ENCODE assay signal across 13 cellular contexts in the genomic region with DNA sequence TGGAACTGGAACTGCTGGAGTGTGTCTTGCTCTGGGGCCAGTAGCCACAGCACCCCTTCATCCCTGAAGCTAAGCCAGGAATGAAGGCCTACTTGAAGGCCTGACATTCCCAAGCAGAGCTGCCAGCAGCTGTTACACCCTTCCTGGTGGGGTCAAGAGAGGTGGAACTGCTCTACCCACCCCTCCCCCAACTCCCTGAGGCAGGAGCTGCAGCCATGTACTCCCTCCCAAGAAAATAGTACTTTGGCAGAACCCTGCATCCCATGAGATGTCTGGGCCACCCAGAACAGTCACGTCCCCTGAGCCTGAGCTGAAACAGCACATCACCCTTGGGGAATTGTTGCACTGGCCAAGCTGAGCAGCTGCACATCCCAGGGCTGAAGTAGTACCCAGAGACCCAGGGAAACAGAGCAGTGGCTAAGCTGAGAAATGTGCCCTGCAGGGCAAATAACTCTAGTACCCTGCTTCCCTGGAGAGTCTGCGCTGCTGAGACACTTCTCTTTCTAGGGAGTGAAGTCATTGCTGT.
A peak's percentile ranks its signal among the peaks of the same experiment; 100 is the strongest.
DNase-seq lines count a peak whose midpoint lies in the region; ATAC-seq and TF ChIP-seq lines count a peak whose summit lies in the region.
"Had no signal": no experiment of that assay in that cellular context is flagged by ENCODE, and none has a peak within 500 bp of the region (broad histone marks: within the 10 kb centered on the region; RNA-seq: fewer than 3 reads in every experiment).

No MANE protein-coding gene starts in this region.

- H3K4me3 ChIP-seq in fibroblast of the aortic adventitia (ENCODE audit: low read depth, low read length) (no peak overlapping the region), OCI-LY7 (ENCODE audit: low read depth, low read length, poor library complexity, severe bottlenecking) (no peak overlapping the region)
- H3K4me3 ChIP-seq: PC-9 had no signal

- H3K27ac Mint-ChIP-seq in stimulated activated naive CD8-positive, alpha-beta T cell treated with anti-CD3 and anti-CD28 coated beads, Interleukin-15, amount 100 ng/mL, for 72 hours = no peak overlapping the region

- H3K79me2 ChIP-seq in OCI-LY7 (ENCODE audit: insufficient read depth, low read depth, low read length) = no peaks in the 10 kb centered on the region; the same call in 1 of the 2 replicates

- H3K4me1 ChIP-seq in OCI-LY7 (ENCODE audit: insufficient read depth, low read length, poor library complexity, severe bottlenecking) = no peaks in the 10 kb centered on the region

- no peak overlapping the region for H2AFZ ChIP-seq in OCI-LY7 (ENCODE audit: low read length)
- H2AFZ ChIP-seq: PC-9 had no signal

- no peak overlapping the region for H3K4me3 Mint-ChIP-seq in stimulated activated naive CD8-positive, alpha-beta T cell treated with anti-CD3 and anti-CD28 coated beads, Interleukin-15, amount 100 ng/mL, for 72 hours

- peaks cover 68% of the 10 kb centered on the region for H3K36me3 ChIP-seq in OCI-LY7 (ENCODE audit: insufficient read depth, low read length)

- POLR2A ChIA-PET in HEK293T (lab: Yijun Ruan, JAX) = no interaction called here
- POLR2A ChIA-PET in OCI-LY7 (lab: Charles Lee) = no interaction called here

- H3K9me2 ChIP-seq in OCI-LY7 (ENCODE audit: insufficient read depth, low read length) = no peaks in the 10 kb centered on the region

- H3K27ac ChIP-seq in OCI-LY7 (ENCODE audit: low read depth, low read length, poor library complexity, severe bottlenecking) = no peak overlapping the region
- H3K27ac ChIP-seq: brain microvascular endothelial cell, PC-9 had no signal

- no peaks in the 10 kb centered on the region for H3K9me3 ChIP-seq in OCI-LY7 (ENCODE audit: low read length)

- TF ChIP-seq CTCF in fibroblast of the aortic adventitia (IDR thresholded peaks at IDR 0.05; ENCODE audit: insufficient read depth, low read length) = no peak
- no peak for TF ChIP-seq CTCF in OCI-LY7 (conservative IDR thresholded peaks at IDR 0.05; ENCODE audit: low read length)

- H3K9me3 Mint-ChIP-seq in stimulated activated naive CD8-positive, alpha-beta T cell treated with anti-CD3 and anti-CD28 coated beads, Interleukin-15, amount 100 ng/mL, for 72 hours = no peaks in the 10 kb centered on the region

- no TSS peak for BruUV-seq in OCI-LY7 (replicated peaks; lab: Mats Ljungman, UMichigan)

- H3K4me2 ChIP-seq in OCI-LY7 (ENCODE audit: low read length) = no peak overlapping the region
- H3K4me2 ChIP-seq: PC-9 had no signal

- no peaks in the 10 kb centered on the region for H4K20me1 ChIP-seq in OCI-LY7 (ENCODE audit: insufficient read depth, low read length)

- intact Hi-C loops in OCI-LY7 (cut with micrococcal nuclease; ENCODE audit: unreplicated experiment) = no loop called here

- peaks cover 20% of the 10 kb centered on the region for H3K4me1 Mint-ChIP-seq in stimulated activated naive CD8-positive, alpha-beta T cell treated with anti-CD3 and anti-CD28 coated beads, Interleukin-15, amount 100 ng/mL, for 72 hours

- CTCF ChIA-PET in HEK293T (lab: Yijun Ruan, JAX) = no interaction called here
- CTCF ChIA-PET in OCI-LY7 (lab: Charles Lee; ENCODE audit: unreplicated experiment) = no interaction called here

- no peaks in the 10 kb centered on the region for H3K27me3 Mint-ChIP-seq in stimulated activated naive CD8-positive, alpha-beta T cell treated with anti-CD3 and anti-CD28 coated beads, Interleukin-15, amount 100 ng/mL, for 72 hours

- no peak for DNase-seq in stimulated activated naive CD8-positive, alpha-beta T cell treated with anti-CD3 and anti-CD28 coated beads, Interleukin-15, Interleukin-2, amounts not matched to agents 100 U/mL and 50 U/mL, for 24 hours
- no peak for DNase-seq in stimulated activated naive CD8-positive, alpha-beta T cell treated with anti-CD3 and anti-CD28 coated beads, Interleukin-15, amount 100 ng/mL, for 72 hours
- peak; percentile 49 for DNase-seq in fibroblast of the aortic adventitia (ENCODE audit: low read depth)
- peak; percentile 88 for DNase-seq in myocyte (ENCODE audit: low read depth)
- DNase-seq in HEK293T (ENCODE audit: extremely low spot score) = no peak
- DNase-seq in OCI-LY7 (ENCODE audit: low spot score) = no peak
- DNase-seq in cortex of kidney (lab: John Stamatoyannopoulos, UW) = no peak
- no peak for DNase-seq in activated CD4-positive, alpha-beta T cell treated with anti-CD3 and anti-CD28 coated beads for 4 hours
- DNase-seq: activated naive CD4-positive, alpha-beta T cell; brain microvascular endothelial cell; NCI-H187 treated with DMSO at 0.1 percent for 48 hours; NCI-H524 treated with DMSO at 0.1 percent for 48 hours had no signal

- ATAC-seq in stimulated activated naive CD8-positive, alpha-beta T cell treated with anti-CD3 and anti-CD28 coated beads, Interleukin-15, Interleukin-2, amounts not matched to agents 100 U/mL and 50 U/mL, for 24 hours = peak; percentile 23
- ATAC-seq in stimulated activated naive CD8-positive, alpha-beta T cell treated with anti-CD3 and anti-CD28 coated beads, Interleukin-15, amount 100 ng/mL, for 72 hours = no peak

TF ChIP-seq in HEK293T, 16 proteins besides CTCF, POLR2A, EP300 and RAD21:
- no peak for TF ChIP-seq CTBP1 (IDR thresholded peaks at IDR 0.05; ENCODE audit: borderline replicate concordance)
- no peak for TF ChIP-seq BHLHE40 (IDR thresholded peaks at IDR 0.05; ENCODE audit: borderline replicate concordance)
- TF ChIP-seq FOXK2 (IDR thresholded peaks at IDR 0.05) = no peak
- TF ChIP-seq ARNT (IDR thresholded peaks at IDR 0.05) = no peak

Comparison
In these comparisons a context has a peak if more than half of its experiments do, and no peak if none do; other contexts are left out.
1. DNase-seq: peak in fibroblast of the aortic adventitia (single experiment) and myocyte (single experiment); none in stimulated activated naive CD8-positive, alpha-beta T cell treated with anti-CD3 and anti-CD28 coated beads, Interleukin-15, Interleukin-2, amounts not matched to agents 100 U/mL and 50 U/mL, for 24 hours (single experiment), stimulated activated naive CD8-positive, alpha-beta T cell treated with anti-CD3 and anti-CD28 coated beads, Interleukin-15, amount 100 ng/mL, for 72 hours (0 of 2), HEK293T (single experiment), OCI-LY7 (single experiment), cortex of kidney (single experiment) and activated CD4-positive, alpha-beta T cell treated with anti-CD3 and anti-CD28 coated beads for 4 hours (0 of 2).